1 cellular context compared by ENCODE assay signal in the genomic region with DNA sequence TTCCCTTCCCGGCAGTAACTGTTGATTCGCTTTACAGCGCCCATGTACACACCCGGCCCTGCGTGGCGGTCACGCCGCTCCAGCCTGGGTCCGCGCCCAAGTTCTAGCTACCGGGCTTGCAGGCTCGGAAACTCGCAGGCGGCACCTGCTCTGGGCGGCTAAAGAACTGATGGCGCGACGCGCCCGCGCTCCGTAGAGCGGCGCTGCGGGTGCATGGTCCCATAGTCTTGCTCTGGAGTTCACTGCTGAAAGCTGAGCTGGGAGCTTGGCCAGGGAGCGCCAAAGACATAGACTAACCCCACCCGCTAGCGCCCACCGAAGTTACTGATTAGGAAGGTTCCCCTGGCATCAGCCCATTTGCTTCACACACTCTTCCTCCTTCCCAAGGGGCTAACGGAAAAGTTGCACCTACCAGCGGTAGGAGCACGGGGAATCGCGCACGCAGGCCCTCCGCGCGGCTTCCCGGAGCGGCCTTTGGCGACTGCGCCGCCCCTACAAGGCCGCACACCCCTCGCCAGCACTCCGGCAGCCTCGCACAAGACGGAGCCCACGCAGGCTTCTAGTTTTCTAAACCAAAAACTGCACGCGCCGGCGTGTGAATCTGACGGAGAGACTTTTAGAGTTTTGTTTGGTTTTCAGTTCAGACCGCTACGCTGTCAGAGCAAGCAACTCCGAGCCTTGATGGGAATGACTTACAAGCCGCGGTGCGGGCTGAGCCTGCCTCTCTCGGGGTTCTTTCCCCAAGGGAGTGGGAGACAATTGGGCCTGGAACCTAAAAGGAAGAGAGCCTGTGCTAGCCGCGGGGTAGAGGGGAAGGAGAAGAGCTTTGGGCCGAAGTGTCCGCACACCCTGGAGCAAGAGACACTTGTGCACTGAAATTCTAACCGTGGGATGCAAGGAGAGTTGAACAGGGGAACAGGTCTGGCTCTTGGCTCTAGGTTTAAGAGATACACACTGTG.
TF ChIP-seq lines count a peak whose summit lies in the region.

No MANE protein-coding gene starts in this region.

TF ChIP-seq in GM12878, 131 proteins besides CTCF, POLR2A, EP300 and RAD21 (continued from another document):
- TF ChIP-seq, protein P1, sequence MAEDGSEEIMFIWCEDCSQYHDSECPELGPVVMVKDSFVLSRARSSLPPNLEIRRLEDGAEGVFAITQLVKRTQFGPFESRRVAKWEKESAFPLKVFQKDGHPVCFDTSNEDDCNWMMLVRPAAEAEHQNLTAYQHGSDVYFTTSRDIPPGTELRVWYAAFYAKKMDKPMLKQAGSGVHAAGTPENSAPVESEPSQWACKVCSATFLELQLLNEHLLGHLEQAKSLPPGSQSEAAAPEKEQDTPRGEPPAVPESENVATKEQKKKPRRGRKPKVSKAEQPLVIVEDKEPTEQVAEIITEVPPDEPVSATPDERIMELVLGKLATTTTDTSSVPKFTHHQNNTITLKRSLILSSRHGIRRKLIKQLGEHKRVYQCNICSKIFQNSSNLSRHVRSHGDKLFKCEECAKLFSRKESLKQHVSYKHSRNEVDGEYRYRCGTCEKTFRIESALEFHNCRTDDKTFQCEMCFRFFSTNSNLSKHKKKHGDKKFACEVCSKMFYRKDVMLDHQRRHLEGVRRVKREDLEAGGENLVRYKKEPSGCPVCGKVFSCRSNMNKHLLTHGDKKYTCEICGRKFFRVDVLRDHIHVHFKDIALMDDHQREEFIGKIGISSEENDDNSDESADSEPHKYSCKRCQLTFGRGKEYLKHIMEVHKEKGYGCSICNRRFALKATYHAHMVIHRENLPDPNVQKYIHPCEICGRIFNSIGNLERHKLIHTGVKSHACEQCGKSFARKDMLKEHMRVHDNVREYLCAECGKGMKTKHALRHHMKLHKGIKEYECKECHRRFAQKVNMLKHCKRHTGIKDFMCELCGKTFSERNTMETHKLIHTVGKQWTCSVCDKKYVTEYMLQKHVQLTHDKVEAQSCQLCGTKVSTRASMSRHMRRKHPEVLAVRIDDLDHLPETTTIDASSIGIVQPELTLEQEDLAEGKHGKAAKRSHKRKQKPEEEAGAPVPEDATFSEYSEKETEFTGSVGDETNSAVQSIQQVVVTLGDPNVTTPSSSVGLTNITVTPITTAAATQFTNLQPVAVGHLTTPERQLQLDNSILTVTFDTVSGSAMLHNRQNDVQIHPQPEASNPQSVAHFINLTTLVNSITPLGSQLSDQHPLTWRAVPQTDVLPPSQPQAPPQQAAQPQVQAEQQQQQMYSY (CRISPR knock-in tag; IDR thresholded peaks at IDR 0.05): no peak
- TF ChIP-seq POLR2AphosphoS2 (IDR thresholded peaks at IDR 0.05; ENCODE audit: low read depth, low read length): no peak
TF ChIP-seq in GM12878: peak in this region for 0.
